In genomic region chr1:224430511-224431113, GRCh38 we compare ENCODE assay signal across 1 cellular context.
TF ChIP-seq lines count a peak whose summit lies in the region.

No MANE protein-coding gene starts in this region.

TF ChIP-seq in HepG2, 621 proteins besides CTCF, POLR2A, EP300 and RAD21 (continues in another document):
- TF ChIP-seq, protein P1, sequence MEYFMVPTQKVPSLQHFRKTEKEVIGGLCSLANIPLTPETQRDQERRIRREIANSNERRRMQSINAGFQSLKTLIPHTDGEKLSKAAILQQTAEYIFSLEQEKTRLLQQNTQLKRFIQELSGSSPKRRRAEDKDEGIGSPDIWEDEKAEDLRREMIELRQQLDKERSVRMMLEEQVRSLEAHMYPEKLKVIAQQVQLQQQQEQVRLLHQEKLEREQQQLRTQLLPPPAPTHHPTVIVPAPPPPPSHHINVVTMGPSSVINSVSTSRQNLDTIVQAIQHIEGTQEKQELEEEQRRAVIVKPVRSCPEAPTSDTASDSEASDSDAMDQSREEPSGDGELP (IDR thresholded peaks at IDR 0.05; ENCODE audit: borderline replicate concordance, low read depth) = peak; percentile 89
- TF ChIP-seq ZNF180 (CRISPR knock-in tag; IDR thresholded peaks at IDR 0.05; ENCODE audit: borderline replicate concordance, low read depth) = no peak
- no peak for TF ChIP-seq KLF15 (CRISPR knock-in tag; IDR thresholded peaks at IDR 0.05; ENCODE audit: borderline replicate concordance)
- no peak for TF ChIP-seq ZFP62 (CRISPR knock-in tag; IDR thresholded peaks at IDR 0.05)
- TF ChIP-seq SAP130 (CRISPR knock-in tag; IDR thresholded peaks at IDR 0.05; ENCODE audit: low read depth) = peak; percentile 90
- TF ChIP-seq ZNF781 (CRISPR knock-in tag; IDR thresholded peaks at IDR 0.05; ENCODE audit: borderline replicate concordance, not compliant biosample characterization) = no peak
- TF ChIP-seq SIN3A (IDR thresholded peaks at IDR 0.05; ENCODE audit: borderline replicate concordance, low read depth, low read length) = 0 out of 2 replicates have a peak, but pooled peaks have one; percentile 8
- TF ChIP-seq CCAR2 (optimal IDR thresholded peaks at IDR 0.05; ENCODE audit: low read depth, low read length) = no peak
- TF ChIP-seq ASH2L (IDR thresholded peaks at IDR 0.05; ENCODE audit: insufficient read length, low read depth, low read length) = peak; percentile 45
- TF ChIP-seq, protein P2, sequence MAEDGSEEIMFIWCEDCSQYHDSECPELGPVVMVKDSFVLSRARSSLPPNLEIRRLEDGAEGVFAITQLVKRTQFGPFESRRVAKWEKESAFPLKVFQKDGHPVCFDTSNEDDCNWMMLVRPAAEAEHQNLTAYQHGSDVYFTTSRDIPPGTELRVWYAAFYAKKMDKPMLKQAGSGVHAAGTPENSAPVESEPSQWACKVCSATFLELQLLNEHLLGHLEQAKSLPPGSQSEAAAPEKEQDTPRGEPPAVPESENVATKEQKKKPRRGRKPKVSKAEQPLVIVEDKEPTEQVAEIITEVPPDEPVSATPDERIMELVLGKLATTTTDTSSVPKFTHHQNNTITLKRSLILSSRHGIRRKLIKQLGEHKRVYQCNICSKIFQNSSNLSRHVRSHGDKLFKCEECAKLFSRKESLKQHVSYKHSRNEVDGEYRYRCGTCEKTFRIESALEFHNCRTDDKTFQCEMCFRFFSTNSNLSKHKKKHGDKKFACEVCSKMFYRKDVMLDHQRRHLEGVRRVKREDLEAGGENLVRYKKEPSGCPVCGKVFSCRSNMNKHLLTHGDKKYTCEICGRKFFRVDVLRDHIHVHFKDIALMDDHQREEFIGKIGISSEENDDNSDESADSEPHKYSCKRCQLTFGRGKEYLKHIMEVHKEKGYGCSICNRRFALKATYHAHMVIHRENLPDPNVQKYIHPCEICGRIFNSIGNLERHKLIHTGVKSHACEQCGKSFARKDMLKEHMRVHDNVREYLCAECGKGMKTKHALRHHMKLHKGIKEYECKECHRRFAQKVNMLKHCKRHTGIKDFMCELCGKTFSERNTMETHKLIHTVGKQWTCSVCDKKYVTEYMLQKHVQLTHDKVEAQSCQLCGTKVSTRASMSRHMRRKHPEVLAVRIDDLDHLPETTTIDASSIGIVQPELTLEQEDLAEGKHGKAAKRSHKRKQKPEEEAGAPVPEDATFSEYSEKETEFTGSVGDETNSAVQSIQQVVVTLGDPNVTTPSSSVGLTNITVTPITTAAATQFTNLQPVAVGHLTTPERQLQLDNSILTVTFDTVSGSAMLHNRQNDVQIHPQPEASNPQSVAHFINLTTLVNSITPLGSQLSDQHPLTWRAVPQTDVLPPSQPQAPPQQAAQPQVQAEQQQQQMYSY (CRISPR knock-in tag; IDR thresholded peaks at IDR 0.05) = no peak
- TF ChIP-seq, protein P3, sequence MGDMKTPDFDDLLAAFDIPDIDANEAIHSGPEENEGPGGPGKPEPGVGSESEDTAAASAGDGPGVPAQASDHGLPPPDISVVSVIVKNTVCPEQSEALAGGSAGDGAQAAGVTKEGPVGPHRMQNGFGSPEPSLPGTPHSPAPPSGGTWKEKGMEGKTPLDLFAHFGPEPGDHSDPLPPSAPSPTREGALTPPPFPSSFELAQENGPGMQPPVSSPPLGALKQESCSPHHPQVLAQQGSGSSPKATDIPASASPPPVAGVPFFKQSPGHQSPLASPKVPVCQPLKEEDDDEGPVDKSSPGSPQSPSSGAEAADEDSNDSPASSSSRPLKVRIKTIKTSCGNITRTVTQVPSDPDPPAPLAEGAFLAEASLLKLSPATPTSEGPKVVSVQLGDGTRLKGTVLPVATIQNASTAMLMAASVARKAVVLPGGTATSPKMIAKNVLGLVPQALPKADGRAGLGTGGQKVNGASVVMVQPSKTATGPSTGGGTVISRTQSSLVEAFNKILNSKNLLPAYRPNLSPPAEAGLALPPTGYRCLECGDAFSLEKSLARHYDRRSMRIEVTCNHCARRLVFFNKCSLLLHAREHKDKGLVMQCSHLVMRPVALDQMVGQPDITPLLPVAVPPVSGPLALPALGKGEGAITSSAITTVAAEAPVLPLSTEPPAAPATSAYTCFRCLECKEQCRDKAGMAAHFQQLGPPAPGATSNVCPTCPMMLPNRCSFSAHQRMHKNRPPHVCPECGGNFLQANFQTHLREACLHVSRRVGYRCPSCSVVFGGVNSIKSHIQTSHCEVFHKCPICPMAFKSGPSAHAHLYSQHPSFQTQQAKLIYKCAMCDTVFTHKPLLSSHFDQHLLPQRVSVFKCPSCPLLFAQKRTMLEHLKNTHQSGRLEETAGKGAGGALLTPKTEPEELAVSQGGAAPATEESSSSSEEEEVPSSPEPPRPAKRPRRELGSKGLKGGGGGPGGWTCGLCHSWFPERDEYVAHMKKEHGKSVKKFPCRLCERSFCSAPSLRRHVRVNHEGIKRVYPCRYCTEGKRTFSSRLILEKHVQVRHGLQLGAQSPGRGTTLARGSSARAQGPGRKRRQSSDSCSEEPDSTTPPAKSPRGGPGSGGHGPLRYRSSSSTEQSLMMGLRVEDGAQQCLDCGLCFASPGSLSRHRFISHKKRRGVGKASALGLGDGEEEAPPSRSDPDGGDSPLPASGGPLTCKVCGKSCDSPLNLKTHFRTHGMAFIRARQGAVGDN (CRISPR knock-in tag; IDR thresholded peaks at IDR 0.05) = no peak
- no peak for TF ChIP-seq SIX1 (CRISPR knock-in tag; IDR thresholded peaks at IDR 0.05; ENCODE audit: borderline replicate concordance)
- no peak for TF ChIP-seq SP5 (CRISPR knock-in tag; IDR thresholded peaks at IDR 0.05; ENCODE audit: borderline replicate concordance, low read depth)
- peak; percentile 30; the same call in 1 of the 2 replicates for TF ChIP-seq HNF1A (IDR thresholded peaks at IDR 0.05; ENCODE audit: low read depth)
- TF ChIP-seq HNF1A (CRISPR knock-in tag; IDR thresholded peaks at IDR 0.05; ENCODE audit: borderline replicate concordance) = no peak
- TF ChIP-seq ZNF350 (CRISPR knock-in tag; IDR thresholded peaks at IDR 0.05; ENCODE audit: borderline replicate concordance, low read depth) = no peak
- no peak for TF ChIP-seq NFYC (CRISPR knock-in tag; IDR thresholded peaks at IDR 0.05)
- TF ChIP-seq, protein P4, sequence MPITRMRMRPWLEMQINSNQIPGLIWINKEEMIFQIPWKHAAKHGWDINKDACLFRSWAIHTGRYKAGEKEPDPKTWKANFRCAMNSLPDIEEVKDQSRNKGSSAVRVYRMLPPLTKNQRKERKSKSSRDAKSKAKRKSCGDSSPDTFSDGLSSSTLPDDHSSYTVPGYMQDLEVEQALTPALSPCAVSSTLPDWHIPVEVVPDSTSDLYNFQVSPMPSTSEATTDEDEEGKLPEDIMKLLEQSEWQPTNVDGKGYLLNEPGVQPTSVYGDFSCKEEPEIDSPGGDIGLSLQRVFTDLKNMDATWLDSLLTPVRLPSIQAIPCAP (CRISPR knock-in tag; IDR thresholded peaks at IDR 0.05; ENCODE audit: low read depth) = no peak
- TF ChIP-seq XRCC5 (optimal IDR thresholded peaks at IDR 0.05; ENCODE audit: low read length) = no peak
- TF ChIP-seq RBM39 (IDR thresholded peaks at IDR 0.05; ENCODE audit: low read depth, low read length, poor library complexity, severe bottlenecking) = no peak
- 0 out of 2 replicates have a peak, but pooled peaks have one; percentile 17 for TF ChIP-seq FOXK1 (CRISPR knock-in tag; IDR thresholded peaks at IDR 0.05; ENCODE audit: borderline replicate concordance, low read depth)
- no peak for TF ChIP-seq KAT7 (CRISPR knock-in tag; IDR thresholded peaks at IDR 0.05; ENCODE audit: borderline replicate concordance)
- no peak for TF ChIP-seq ZNF430 (CRISPR knock-in tag; IDR thresholded peaks at IDR 0.05)
- no peak for TF ChIP-seq RELA (CRISPR knock-in tag; IDR thresholded peaks at IDR 0.05)
- no peak for TF ChIP-seq SALL1 (CRISPR knock-in tag; IDR thresholded peaks at IDR 0.05)
- no peak for TF ChIP-seq SKIL (CRISPR knock-in tag; IDR thresholded peaks at IDR 0.05; ENCODE audit: borderline replicate concordance)
- TF ChIP-seq THAP8 (CRISPR knock-in tag; IDR thresholded peaks at IDR 0.05; ENCODE audit: borderline replicate concordance) = no peak
- TF ChIP-seq, protein P5, sequence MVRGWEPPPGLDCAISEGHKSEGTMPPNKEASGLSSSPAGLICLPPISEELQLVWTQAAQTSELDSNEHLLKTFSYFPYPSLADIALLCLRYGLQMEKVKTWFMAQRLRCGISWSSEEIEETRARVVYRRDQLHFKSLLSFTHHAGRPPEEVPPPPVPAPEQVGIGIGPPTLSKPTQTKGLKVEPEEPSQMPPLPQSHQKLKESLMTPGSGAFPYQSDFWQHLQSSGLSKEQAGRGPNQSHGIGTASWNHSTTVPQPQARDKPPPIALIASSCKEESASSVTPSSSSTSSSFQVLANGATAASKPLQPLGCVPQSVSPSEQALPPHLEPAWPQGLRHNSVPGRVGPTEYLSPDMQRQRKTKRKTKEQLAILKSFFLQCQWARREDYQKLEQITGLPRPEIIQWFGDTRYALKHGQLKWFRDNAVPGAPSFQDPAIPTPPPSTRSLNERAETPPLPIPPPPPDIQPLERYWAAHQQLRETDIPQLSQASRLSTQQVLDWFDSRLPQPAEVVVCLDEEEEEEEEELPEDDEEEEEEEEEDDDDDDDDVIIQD (CRISPR knock-in tag; IDR thresholded peaks at IDR 0.05; ENCODE audit: low read depth) = peak; percentile 58; the same call in 1 of the 2 replicates
- TF ChIP-seq ZZZ3 (CRISPR knock-in tag; IDR thresholded peaks at IDR 0.05; ENCODE audit: borderline replicate concordance) = no peak
- peak; percentile 45 for TF ChIP-seq ELF1 (CRISPR knock-in tag; IDR thresholded peaks at IDR 0.05)
- TF ChIP-seq, protein P6, sequence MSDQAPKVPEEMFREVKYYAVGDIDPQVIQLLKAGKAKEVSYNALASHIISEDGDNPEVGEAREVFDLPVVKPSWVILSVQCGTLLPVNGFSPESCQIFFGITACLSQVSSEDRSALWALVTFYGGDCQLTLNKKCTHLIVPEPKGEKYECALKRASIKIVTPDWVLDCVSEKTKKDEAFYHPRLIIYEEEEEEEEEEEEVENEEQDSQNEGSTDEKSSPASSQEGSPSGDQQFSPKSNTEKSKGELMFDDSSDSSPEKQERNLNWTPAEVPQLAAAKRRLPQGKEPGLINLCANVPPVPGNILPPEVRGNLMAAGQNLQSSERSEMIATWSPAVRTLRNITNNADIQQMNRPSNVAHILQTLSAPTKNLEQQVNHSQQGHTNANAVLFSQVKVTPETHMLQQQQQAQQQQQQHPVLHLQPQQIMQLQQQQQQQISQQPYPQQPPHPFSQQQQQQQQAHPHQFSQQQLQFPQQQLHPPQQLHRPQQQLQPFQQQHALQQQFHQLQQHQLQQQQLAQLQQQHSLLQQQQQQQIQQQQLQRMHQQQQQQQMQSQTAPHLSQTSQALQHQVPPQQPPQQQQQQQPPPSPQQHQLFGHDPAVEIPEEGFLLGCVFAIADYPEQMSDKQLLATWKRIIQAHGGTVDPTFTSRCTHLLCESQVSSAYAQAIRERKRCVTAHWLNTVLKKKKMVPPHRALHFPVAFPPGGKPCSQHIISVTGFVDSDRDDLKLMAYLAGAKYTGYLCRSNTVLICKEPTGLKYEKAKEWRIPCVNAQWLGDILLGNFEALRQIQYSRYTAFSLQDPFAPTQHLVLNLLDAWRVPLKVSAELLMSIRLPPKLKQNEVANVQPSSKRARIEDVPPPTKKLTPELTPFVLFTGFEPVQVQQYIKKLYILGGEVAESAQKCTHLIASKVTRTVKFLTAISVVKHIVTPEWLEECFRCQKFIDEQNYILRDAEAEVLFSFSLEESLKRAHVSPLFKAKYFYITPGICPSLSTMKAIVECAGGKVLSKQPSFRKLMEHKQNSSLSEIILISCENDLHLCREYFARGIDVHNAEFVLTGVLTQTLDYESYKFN (CRISPR knock-in tag; conservative IDR thresholded peaks at IDR 0.05) = peak; percentile 29; the same call in 1 of the 2 replicates
- TF ChIP-seq ZNF670 (CRISPR knock-in tag; IDR thresholded peaks at IDR 0.05; ENCODE audit: borderline replicate concordance) = peak; percentile 25; the same call in 1 of the 2 replicates
- TF ChIP-seq SAFB2 (CRISPR knock-in tag; IDR thresholded peaks at IDR 0.05; ENCODE audit: borderline replicate concordance, low read depth) = no peak
